Comparison of ENCODE assay signal across 18 cellular contexts in genomic region chr20:18983796-18984195, GRCh38.
DNase-seq lines count a peak whose midpoint lies in the region; ATAC-seq and TF ChIP-seq lines count a peak whose summit lies in the region.
"Had no signal": no experiment of that assay in that cellular context is flagged by ENCODE, and none has a peak within 500 bp of the region (broad histone marks: within the 10 kb centered on the region; RNA-seq: fewer than 3 reads in every experiment).

No MANE protein-coding gene starts in this region.

- H3K9me2 ChIP-seq in GM23338 (ENCODE audit: insufficient read depth) = 0 out of 2 replicates have a peak, but pooled peaks cover 7% of the 10 kb centered on the region

- no peak for TF ChIP-seq CTCF in GM23338 (conservative IDR thresholded peaks at IDR 0.05; ENCODE audit: low read depth in 2 of 2)
- no peak for TF ChIP-seq CTCF in body of pancreas (IDR thresholded peaks at IDR 0.05)
- no peak for TF ChIP-seq CTCF in parathyroid adenoma (IDR thresholded peaks at IDR 0.05)

- no peak for ATAC-seq in GM23338
- ATAC-seq in body of pancreas = peak; percentile 26
- ATAC-seq: CD8-positive, alpha-beta T cell had no signal

- H3K9me3 Mint-ChIP-seq in GM23338 = no peaks in the 10 kb centered on the region
- H3K9me3 Mint-ChIP-seq: activated CD4-positive, alpha-beta memory T cell treated with anti-CD3 and anti-CD28 coated beads, Interleukin-2, amount 10 ng/mL, durations not matched to agents 7 days and 5 days; activated naive CD4-positive, alpha-beta T cell treated with anti-CD3 and anti-CD28 coated beads for 36 hours; CD8-positive, alpha-beta T cell had no signal

- H3K4me3 ChIP-seq in GM23338 (no peak overlapping the region), body of pancreas (no peak overlapping the region), parathyroid adenoma (ENCODE audit: low read depth, low read length) (no peak overlapping the region)
- H3K4me3 ChIP-seq: SJSA1 had no signal

- no peak overlapping the region for H3K4me3 Mint-ChIP-seq in GM23338
- H3K4me3 Mint-ChIP-seq: activated CD4-positive, alpha-beta memory T cell treated with anti-CD3 and anti-CD28 coated beads, Interleukin-2, amount 10 ng/mL, durations not matched to agents 7 days and 5 days; activated naive CD4-positive, alpha-beta T cell treated with anti-CD3 and anti-CD28 coated beads for 36 hours; CD8-positive, alpha-beta T cell had no signal

- H3K4me2 ChIP-seq in GM23338 (no peak overlapping the region), parathyroid adenoma (ENCODE audit: low read length) (no peak overlapping the region)

- no peak overlapping the region for H3K9ac ChIP-seq in parathyroid adenoma

- 15 to 30% methylated on average over 5 of the region's 5 CpGs for WGBS in body of pancreas, 2 donors

- H3K4me1 ChIP-seq in GM23338 (ENCODE audit: insufficient read depth) (no peaks in the 10 kb centered on the region), body of pancreas (no peaks in the 10 kb centered on the region), parathyroid adenoma (peaks cover 4% of the 10 kb centered on the region)
- H3K4me1 ChIP-seq: SJSA1 had no signal

- H3K79me2 ChIP-seq in GM23338 (replicated peaks; ENCODE audit: insufficient read depth) (no peaks in the 10 kb centered on the region), parathyroid adenoma (no peaks in the 10 kb centered on the region)

- no peaks in the 10 kb centered on the region for H3K36me3 ChIP-seq in GM23338 (ENCODE audit: insufficient read depth)
- no peaks in the 10 kb centered on the region for H3K36me3 ChIP-seq in body of pancreas (replicated peaks in 1 of 2; ENCODE audit: insufficient read depth in 1 of 2, low read depth in 2 of 2)
- no peaks in the 10 kb centered on the region for H3K36me3 ChIP-seq in parathyroid adenoma (ENCODE audit: control insufficient read depth, insufficient read depth, low read length)
- H3K36me3 ChIP-seq: SJSA1 had no signal

- no peak for DNase-seq in GM23338 (ENCODE audit: low spot score)
- DNase-seq in NCI-H2081 treated with DMSO at 0.1 percent for 48 hours (lab: John Stamatoyannopoulos, UW) = peak; percentile 92
- DNase-seq in body of pancreas = peak in 3 of 4 donors; percentile 29 to 73 (median 32)
- no peak for DNase-seq in EL
- no peak for DNase-seq in substantia nigra (lab: John Stamatoyannopoulos, UW)
- no peak for DNase-seq in stimulated activated CD4-positive, alpha-beta T cell treated with anti-CD3 and anti-CD28 coated beads, Interleukin-4, amount 100 ng/mL, for 1 hour
- DNase-seq: activated CD4-positive, alpha-beta memory T cell treated with anti-CD3 and anti-CD28 coated beads, Interleukin-2, amount 10 ng/mL, durations not matched to agents 7 days and 5 days; activated naive CD4-positive, alpha-beta T cell treated with anti-CD3 and anti-CD28 coated beads for 36 hours; activated T-cell treated with anti-CD3 and anti-CD28 coated beads, Interleukin-2, amount 50 U/mL, for 1 hour; CD8-positive, alpha-beta T cell; effector CD4-positive, alpha-beta T cell; NCI-H1105 treated with DMSO at 0.1 percent for 48 hours; NCI-H524 treated with DMSO at 0.1 percent for 48 hours; retina; stimulated activated CD4-positive, alpha-beta T cell treated with anti-CD3 and anti-CD28 coated beads, Interleukin-12 subunit alpha, Interleukin-12 subunit beta, amount 100 ng/mL, for 4 hours; T-helper 2 cell had no signal

- peaks cover 10% of the 10 kb centered on the region for H3K4me1 Mint-ChIP-seq in GM23338
- H3K4me1 Mint-ChIP-seq: activated CD4-positive, alpha-beta memory T cell treated with anti-CD3 and anti-CD28 coated beads, Interleukin-2, amount 10 ng/mL, durations not matched to agents 7 days and 5 days had no signal

- no peak overlapping the region for H3K27ac Mint-ChIP-seq in GM23338
- H3K27ac Mint-ChIP-seq: activated CD4-positive, alpha-beta memory T cell treated with anti-CD3 and anti-CD28 coated beads, Interleukin-2, amount 10 ng/mL, durations not matched to agents 7 days and 5 days; activated naive CD4-positive, alpha-beta T cell treated with anti-CD3 and anti-CD28 coated beads for 36 hours; CD8-positive, alpha-beta T cell had no signal

- H3K27me3 ChIP-seq in GM23338 (ENCODE audit: insufficient read depth) (no peaks in the 10 kb centered on the region), body of pancreas (no peaks in the 10 kb centered on the region), parathyroid adenoma (ENCODE audit: control insufficient read depth, insufficient read depth, low read length) (no peaks in the 10 kb centered on the region)
- H3K27me3 ChIP-seq: SJSA1 had no signal

- no peak for TF ChIP-seq POLR2A in body of pancreas (IDR thresholded peaks at IDR 0.05)

- no peaks in the 10 kb centered on the region for H3K36me3 Mint-ChIP-seq in GM23338 (ENCODE audit: low read depth)
- H3K36me3 Mint-ChIP-seq: CD8-positive, alpha-beta T cell had no signal

- H3F3A ChIP-seq in GM23338 (replicated peaks; ENCODE audit: low read depth) = no peaks in the 10 kb centered on the region

- H4K20me1 ChIP-seq in GM23338 (replicated peaks; ENCODE audit: insufficient read depth) = no peaks in the 10 kb centered on the region

- H3K27me3 Mint-ChIP-seq in GM23338 (ENCODE audit: insufficient read depth, low read depth, poor library complexity) = no peaks in the 10 kb centered on the region
- H3K27me3 Mint-ChIP-seq: activated CD4-positive, alpha-beta memory T cell treated with anti-CD3 and anti-CD28 coated beads, Interleukin-2, amount 10 ng/mL, durations not matched to agents 7 days and 5 days had no signal

- H3K9me3 ChIP-seq in body of pancreas (no peaks in the 10 kb centered on the region), parathyroid adenoma (ENCODE audit: control insufficient read depth, low read length) (no peaks in the 10 kb centered on the region)
- H3K9me3 ChIP-seq: SJSA1 had no signal

- H3K27ac ChIP-seq in GM23338 (ENCODE audit: low read depth) = no peak overlapping the region
- peak overlapping the region in 1 of 4 donors; percentile 24 for H3K27ac ChIP-seq in body of pancreas
- no peak overlapping the region for H3K27ac ChIP-seq in parathyroid adenoma
- no peak overlapping the region for H3K27ac ChIP-seq in substantia nigra (ENCODE audit: low read depth, low read length, poor library complexity, severe bottlenecking)
- H3K27ac ChIP-seq: SJSA1 had no signal

- peak overlapping the region; percentile 91; the same call in 1 of the 2 replicates for H2AFZ ChIP-seq in GM23338
- H2AFZ ChIP-seq in parathyroid adenoma = peak overlapping the region; percentile 2

- intact Hi-C loops in body of pancreas (cut with DNase I) = no loop called here

TF ChIP-seq in GM23338, 12 proteins besides CTCF, POLR2A, EP300 and RAD21 (continues in another document):
- TF ChIP-seq NANOG (IDR thresholded peaks at IDR 0.05; ENCODE audit: borderline replicate concordance) = no peak
- TF ChIP-seq POLR2AphosphoS5 (IDR thresholded peaks at IDR 0.05; ENCODE audit: low read depth) = no peak
- no peak for TF ChIP-seq ETS1 (IDR thresholded peaks at IDR 0.05)
- no peak for TF ChIP-seq JUNB (IDR thresholded peaks at IDR 0.05; ENCODE audit: unreplicated experiment)
- no peak for TF ChIP-seq ZNF114 (CRISPR knock-in tag; IDR thresholded peaks at IDR 0.05)
- TF ChIP-seq, protein P1, sequence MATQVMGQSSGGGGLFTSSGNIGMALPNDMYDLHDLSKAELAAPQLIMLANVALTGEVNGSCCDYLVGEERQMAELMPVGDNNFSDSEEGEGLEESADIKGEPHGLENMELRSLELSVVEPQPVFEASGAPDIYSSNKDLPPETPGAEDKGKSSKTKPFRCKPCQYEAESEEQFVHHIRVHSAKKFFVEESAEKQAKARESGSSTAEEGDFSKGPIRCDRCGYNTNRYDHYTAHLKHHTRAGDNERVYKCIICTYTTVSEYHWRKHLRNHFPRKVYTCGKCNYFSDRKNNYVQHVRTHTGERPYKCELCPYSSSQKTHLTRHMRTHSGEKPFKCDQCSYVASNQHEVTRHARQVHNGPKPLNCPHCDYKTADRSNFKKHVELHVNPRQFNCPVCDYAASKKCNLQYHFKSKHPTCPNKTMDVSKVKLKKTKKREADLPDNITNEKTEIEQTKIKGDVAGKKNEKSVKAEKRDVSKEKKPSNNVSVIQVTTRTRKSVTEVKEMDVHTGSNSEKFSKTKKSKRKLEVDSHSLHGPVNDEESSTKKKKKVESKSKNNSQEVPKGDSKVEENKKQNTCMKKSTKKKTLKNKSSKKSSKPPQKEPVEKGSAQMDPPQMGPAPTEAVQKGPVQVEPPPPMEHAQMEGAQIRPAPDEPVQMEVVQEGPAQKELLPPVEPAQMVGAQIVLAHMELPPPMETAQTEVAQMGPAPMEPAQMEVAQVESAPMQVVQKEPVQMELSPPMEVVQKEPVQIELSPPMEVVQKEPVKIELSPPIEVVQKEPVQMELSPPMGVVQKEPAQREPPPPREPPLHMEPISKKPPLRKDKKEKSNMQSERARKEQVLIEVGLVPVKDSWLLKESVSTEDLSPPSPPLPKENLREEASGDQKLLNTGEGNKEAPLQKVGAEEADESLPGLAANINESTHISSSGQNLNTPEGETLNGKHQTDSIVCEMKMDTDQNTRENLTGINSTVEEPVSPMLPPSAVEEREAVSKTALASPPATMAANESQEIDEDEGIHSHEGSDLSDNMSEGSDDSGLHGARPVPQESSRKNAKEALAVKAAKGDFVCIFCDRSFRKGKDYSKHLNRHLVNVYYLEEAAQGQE (IDR thresholded peaks at IDR 0.05; ENCODE audit: unreplicated experiment) = no peak
- TF ChIP-seq ZNF331 (CRISPR knock-in tag; IDR thresholded peaks at IDR 0.05; ENCODE audit: low read depth) = no peak
- no peak for TF ChIP-seq STAT1 (IDR thresholded peaks at IDR 0.05; ENCODE audit: unreplicated experiment)
- TF ChIP-seq CREB1 (CRISPR knock-in tag; IDR thresholded peaks at IDR 0.05; ENCODE audit: low read depth) = no peak

Comparison
In these comparisons a context has a peak if more than half of its experiments do, and no peak if none do; other contexts are left out.
1. DNase-seq: peak in NCI-H2081 treated with DMSO at 0.1 percent for 48 hours (single experiment) and body of pancreas (3 of 4); none in GM23338 (single experiment), EL (single experiment), substantia nigra (0 of 49) and stimulated activated CD4-positive, alpha-beta T cell treated with anti-CD3 and anti-CD28 coated beads, Interleukin-4, amount 100 ng/mL, for 1 hour (single experiment).